In the genomic region with DNA sequence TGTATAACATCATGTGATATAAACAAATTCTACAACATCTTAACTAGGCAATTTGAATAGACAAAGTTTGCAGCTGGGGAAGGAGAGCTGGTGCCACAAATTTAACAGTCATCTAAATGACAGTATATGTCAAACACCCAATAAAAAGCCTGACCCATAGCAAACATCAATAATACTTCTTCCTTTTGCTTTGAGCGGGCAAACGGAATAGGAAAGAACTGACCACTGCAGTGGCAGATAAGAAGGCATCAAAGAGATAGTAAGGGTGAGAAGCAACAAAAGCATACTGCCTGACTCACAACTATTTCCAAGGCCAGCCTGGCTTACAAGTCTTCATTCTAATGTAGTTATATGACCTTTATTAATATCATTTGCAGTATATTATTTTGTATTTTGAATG, we compare ENCODE assay signal across 1 cellular context.
A peak's percentile ranks its signal among the peaks of the same experiment; 100 is the strongest.
TF ChIP-seq lines count a peak whose summit lies in the region.

No MANE protein-coding gene starts in this region.

TF ChIP-seq in K562, 482 proteins besides CTCF, POLR2A, EP300 and RAD21 (continued from another document and continues in another):
- TF ChIP-seq, protein P1, sequence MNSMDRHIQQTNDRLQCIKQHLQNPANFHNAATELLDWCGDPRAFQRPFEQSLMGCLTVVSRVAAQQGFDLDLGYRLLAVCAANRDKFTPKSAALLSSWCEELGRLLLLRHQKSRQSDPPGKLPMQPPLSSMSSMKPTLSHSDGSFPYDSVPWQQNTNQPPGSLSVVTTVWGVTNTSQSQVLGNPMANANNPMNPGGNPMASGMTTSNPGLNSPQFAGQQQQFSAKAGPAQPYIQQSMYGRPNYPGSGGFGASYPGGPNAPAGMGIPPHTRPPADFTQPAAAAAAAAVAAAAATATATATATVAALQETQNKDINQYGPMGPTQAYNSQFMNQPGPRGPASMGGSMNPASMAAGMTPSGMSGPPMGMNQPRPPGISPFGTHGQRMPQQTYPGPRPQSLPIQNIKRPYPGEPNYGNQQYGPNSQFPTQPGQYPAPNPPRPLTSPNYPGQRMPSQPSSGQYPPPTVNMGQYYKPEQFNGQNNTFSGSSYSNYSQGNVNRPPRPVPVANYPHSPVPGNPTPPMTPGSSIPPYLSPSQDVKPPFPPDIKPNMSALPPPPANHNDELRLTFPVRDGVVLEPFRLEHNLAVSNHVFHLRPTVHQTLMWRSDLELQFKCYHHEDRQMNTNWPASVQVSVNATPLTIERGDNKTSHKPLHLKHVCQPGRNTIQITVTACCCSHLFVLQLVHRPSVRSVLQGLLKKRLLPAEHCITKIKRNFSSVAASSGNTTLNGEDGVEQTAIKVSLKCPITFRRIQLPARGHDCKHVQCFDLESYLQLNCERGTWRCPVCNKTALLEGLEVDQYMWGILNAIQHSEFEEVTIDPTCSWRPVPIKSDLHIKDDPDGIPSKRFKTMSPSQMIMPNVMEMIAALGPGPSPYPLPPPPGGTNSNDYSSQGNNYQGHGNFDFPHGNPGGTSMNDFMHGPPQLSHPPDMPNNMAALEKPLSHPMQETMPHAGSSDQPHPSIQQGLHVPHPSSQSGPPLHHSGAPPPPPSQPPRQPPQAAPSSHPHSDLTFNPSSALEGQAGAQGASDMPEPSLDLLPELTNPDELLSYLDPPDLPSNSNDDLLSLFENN (IDR thresholded peaks at IDR 0.05; ENCODE audit: low read depth in 2 of 2, low read length in 2 of 2), result 0 out of 4 replicates have a peak, but pooled peaks of 1 of the 2 experiments have one; percentile 29
- TF ChIP-seq, protein P2, sequence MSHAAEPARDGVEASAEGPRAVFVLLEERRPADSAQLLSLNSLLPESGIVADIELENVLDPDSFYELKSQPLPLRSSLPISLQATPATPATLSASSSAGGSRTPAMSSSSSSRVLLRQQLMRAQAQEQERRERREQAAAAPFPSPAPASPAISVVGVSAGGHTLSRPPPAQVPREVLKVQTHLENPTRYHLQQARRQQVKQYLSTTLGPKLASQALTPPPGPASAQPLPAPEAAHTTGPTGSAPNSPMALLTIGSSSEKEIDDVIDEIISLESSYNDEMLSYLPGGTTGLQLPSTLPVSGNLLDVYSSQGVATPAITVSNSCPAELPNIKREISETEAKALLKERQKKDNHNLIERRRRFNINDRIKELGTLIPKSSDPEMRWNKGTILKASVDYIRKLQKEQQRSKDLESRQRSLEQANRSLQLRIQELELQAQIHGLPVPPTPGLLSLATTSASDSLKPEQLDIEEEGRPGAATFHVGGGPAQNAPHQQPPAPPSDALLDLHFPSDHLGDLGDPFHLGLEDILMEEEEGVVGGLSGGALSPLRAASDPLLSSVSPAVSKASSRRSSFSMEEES (CRISPR knock-in tag; IDR thresholded peaks at IDR 0.05), result 0 out of 2 replicates have a peak, but pooled peaks have one; percentile 13
- TF ChIP-seq STAT5B (CRISPR knock-in tag; IDR thresholded peaks at IDR 0.05) (no peak), ZNF431 (CRISPR knock-in tag; IDR thresholded peaks at IDR 0.05) (0 out of 2 replicates have a peak, but pooled peaks have one; percentile 24), MYBL2 (IDR thresholded peaks at IDR 0.05; ENCODE audit: low read depth) (no peak), MYBL2 (CRISPR knock-in tag; IDR thresholded peaks at IDR 0.05; ENCODE audit: borderline replicate concordance) (no peak), ZNF583 (CRISPR knock-in tag; IDR thresholded peaks at IDR 0.05) (no peak), BRCA1 (IDR thresholded peaks at IDR 0.05) (no peak), BRCA1 (CRISPR knock-in tag; IDR thresholded peaks at IDR 0.05) (no peak), TRIM24 (IDR thresholded peaks at IDR 0.05) (peak; percentile 24 to 28; a peak in 2 of 4 replicates), CXXC5 (CRISPR knock-in tag; IDR thresholded peaks at IDR 0.05) (0 out of 2 replicates have a peak, but pooled peaks have one; percentile 13), EP400 (IDR thresholded peaks at IDR 0.05) (peak; percentile 26; the same call in 1 of the 2 replicates), CBFA2T3 (IDR thresholded peaks at IDR 0.05) (peak; percentile 78), CBFA2T2 (conservative IDR thresholded peaks at IDR 0.05) (peak; percentile 50; the same call in 1 of the 2 replicates), ARNT (IDR thresholded peaks at IDR 0.05) (no peak; a peak in 1 of 4 replicates), BACH1 (tag; IDR thresholded peaks at IDR 0.05) (no peak), SOX6 (IDR thresholded peaks at IDR 0.05) (peak; percentile 60), SMARCE1 (IDR thresholded peaks at IDR 0.05) (peak; percentile 59; the same call in 1 of the 2 replicates), ETV6 (IDR thresholded peaks at IDR 0.05; ENCODE audit: borderline replicate concordance in 1 of 2, low read depth in 2 of 2, low read length in 1 of 2) (peak in 1 of 2 experiments; percentile 41; a peak in 1 of 4 replicates), ETV6 (CRISPR knock-in tag; IDR thresholded peaks at IDR 0.05; ENCODE audit: borderline replicate concordance) (no peak), RUNX1 (IDR thresholded peaks at IDR 0.05; ENCODE audit: low read depth) (no peak), ZBTB8A (IDR thresholded peaks at IDR 0.05; ENCODE audit: partially characterized antibody) (no peak), ZNF197 (CRISPR knock-in tag; IDR thresholded peaks at IDR 0.05; ENCODE audit: low read depth) (no peak), FOXM1 (IDR thresholded peaks at IDR 0.05; ENCODE audit: low read depth) (peak; percentile 50; the same call in 1 of the 2 replicates), FOXM1 (CRISPR knock-in tag; IDR thresholded peaks at IDR 0.05; ENCODE audit: low read depth) (no peak), HDAC8 (tag; IDR thresholded peaks at IDR 0.05) (no peak), SREBF1 (IDR thresholded peaks at IDR 0.05; ENCODE audit: borderline replicate concordance, low read depth, low read length) (no peak), DNMT1 (IDR thresholded peaks at IDR 0.05) (no peak), TAL1 (IDR thresholded peaks at IDR 0.05) (peak; percentile 51), TFAM (CRISPR knock-in tag; conservative IDR thresholded peaks at IDR 0.05) (no peak), SMARCA4 (IDR thresholded peaks at IDR 0.05) (peak; percentile 82)
- TF ChIP-seq, protein P3, sequence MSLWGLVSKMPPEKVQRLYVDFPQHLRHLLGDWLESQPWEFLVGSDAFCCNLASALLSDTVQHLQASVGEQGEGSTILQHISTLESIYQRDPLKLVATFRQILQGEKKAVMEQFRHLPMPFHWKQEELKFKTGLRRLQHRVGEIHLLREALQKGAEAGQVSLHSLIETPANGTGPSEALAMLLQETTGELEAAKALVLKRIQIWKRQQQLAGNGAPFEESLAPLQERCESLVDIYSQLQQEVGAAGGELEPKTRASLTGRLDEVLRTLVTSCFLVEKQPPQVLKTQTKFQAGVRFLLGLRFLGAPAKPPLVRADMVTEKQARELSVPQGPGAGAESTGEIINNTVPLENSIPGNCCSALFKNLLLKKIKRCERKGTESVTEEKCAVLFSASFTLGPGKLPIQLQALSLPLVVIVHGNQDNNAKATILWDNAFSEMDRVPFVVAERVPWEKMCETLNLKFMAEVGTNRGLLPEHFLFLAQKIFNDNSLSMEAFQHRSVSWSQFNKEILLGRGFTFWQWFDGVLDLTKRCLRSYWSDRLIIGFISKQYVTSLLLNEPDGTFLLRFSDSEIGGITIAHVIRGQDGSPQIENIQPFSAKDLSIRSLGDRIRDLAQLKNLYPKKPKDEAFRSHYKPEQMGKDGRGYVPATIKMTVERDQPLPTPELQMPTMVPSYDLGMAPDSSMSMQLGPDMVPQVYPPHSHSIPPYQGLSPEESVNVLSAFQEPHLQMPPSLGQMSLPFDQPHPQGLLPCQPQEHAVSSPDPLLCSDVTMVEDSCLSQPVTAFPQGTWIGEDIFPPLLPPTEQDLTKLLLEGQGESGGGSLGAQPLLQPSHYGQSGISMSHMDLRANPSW (CRISPR knock-in tag; IDR thresholded peaks at IDR 0.05), result no peak
- TF ChIP-seq, protein P4, sequence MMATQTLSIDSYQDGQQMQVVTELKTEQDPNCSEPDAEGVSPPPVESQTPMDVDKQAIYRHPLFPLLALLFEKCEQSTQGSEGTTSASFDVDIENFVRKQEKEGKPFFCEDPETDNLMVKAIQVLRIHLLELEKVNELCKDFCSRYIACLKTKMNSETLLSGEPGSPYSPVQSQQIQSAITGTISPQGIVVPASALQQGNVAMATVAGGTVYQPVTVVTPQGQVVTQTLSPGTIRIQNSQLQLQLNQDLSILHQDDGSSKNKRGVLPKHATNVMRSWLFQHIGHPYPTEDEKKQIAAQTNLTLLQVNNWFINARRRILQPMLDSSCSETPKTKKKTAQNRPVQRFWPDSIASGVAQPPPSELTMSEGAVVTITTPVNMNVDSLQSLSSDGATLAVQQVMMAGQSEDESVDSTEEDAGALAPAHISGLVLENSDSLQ (IDR thresholded peaks at IDR 0.05), result peak; percentile 34; the same call in 1 of the 2 replicates
- TF ChIP-seq, protein P5, sequence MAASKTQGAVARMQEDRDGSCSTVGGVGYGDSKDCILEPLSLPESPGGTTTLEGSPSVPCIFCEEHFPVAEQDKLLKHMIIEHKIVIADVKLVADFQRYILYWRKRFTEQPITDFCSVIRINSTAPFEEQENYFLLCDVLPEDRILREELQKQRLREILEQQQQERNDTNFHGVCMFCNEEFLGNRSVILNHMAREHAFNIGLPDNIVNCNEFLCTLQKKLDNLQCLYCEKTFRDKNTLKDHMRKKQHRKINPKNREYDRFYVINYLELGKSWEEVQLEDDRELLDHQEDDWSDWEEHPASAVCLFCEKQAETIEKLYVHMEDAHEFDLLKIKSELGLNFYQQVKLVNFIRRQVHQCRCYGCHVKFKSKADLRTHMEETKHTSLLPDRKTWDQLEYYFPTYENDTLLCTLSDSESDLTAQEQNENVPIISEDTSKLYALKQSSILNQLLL (CRISPR knock-in tag; IDR thresholded peaks at IDR 0.05; ENCODE audit: borderline replicate concordance), result no peak
- TF ChIP-seq, protein P6, sequence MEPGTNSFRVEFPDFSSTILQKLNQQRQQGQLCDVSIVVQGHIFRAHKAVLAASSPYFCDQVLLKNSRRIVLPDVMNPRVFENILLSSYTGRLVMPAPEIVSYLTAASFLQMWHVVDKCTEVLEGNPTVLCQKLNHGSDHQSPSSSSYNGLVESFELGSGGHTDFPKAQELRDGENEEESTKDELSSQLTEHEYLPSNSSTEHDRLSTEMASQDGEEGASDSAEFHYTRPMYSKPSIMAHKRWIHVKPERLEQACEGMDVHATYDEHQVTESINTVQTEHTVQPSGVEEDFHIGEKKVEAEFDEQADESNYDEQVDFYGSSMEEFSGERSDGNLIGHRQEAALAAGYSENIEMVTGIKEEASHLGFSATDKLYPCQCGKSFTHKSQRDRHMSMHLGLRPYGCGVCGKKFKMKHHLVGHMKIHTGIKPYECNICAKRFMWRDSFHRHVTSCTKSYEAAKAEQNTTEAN (CRISPR knock-in tag; IDR thresholded peaks at IDR 0.05), result no peak
- TF ChIP-seq, protein P7, sequence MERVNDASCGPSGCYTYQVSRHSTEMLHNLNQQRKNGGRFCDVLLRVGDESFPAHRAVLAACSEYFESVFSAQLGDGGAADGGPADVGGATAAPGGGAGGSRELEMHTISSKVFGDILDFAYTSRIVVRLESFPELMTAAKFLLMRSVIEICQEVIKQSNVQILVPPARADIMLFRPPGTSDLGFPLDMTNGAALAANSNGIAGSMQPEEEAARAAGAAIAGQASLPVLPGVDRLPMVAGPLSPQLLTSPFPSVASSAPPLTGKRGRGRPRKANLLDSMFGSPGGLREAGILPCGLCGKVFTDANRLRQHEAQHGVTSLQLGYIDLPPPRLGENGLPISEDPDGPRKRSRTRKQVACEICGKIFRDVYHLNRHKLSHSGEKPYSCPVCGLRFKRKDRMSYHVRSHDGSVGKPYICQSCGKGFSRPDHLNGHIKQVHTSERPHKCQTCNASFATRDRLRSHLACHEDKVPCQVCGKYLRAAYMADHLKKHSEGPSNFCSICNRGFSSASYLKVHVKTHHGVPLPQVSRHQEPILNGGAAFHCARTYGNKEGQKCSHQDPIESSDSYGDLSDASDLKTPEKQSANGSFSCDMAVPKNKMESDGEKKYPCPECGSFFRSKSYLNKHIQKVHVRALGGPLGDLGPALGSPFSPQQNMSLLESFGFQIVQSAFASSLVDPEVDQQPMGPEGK (CRISPR knock-in tag; IDR thresholded peaks at IDR 0.05; ENCODE audit: borderline replicate concordance), result no peak
- TF ChIP-seq, protein P8, sequence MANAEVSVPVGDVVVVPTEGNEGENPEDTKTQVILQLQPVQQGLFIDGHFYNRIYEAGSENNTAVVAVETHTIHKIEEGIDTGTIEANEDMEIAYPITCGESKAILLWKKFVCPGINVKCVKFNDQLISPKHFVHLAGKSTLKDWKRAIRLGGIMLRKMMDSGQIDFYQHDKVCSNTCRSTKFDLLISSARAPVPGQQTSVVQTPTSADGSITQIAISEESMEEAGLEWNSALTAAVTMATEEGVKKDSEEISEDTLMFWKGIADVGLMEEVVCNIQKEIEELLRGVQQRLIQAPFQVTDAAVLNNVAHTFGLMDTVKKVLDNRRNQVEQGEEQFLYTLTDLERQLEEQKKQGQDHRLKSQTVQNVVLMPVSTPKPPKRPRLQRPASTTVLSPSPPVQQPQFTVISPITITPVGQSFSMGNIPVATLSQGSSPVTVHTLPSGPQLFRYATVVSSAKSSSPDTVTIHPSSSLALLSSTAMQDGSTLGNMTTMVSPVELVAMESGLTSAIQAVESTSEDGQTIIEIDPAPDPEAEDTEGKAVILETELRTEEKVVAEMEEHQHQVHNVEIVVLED (CRISPR knock-in tag; IDR thresholded peaks at IDR 0.05), result no peak
- TF ChIP-seq, protein P9, sequence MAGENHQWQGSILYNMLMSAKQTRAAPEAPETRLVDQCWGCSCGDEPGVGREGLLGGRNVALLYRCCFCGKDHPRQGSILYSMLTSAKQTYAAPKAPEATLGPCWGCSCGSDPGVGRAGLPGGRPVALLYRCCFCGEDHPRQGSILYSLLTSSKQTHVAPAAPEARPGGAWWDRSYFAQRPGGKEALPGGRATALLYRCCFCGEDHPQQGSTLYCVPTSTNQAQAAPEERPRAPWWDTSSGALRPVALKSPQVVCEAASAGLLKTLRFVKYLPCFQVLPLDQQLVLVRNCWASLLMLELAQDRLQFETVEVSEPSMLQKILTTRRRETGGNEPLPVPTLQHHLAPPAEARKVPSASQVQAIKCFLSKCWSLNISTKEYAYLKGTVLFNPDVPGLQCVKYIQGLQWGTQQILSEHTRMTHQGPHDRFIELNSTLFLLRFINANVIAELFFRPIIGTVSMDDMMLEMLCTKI (IDR thresholded peaks at IDR 0.05; ENCODE audit: partially characterized antibody), result no peak
- TF ChIP-seq, protein P10, sequence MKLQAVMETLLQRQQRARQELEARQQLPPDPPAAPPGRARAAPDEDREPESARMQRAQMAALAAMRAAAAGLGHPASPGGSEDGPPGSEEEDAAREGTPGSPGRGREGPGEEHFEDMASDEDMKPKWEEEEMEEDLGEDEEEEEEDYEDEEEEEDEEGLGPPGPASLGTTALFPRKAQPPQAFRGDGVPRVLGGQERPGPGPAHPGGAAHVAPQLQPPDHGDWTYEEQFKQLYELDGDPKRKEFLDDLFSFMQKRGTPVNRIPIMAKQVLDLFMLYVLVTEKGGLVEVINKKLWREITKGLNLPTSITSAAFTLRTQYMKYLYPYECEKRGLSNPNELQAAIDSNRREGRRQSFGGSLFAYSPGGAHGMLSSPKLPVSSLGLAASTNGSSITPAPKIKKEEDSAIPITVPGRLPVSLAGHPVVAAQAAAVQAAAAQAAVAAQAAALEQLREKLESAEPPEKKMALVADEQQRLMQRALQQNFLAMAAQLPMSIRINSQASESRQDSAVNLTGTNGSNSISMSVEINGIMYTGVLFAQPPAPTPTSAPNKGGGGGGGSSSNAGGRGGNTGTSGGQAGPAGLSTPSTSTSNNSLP (IDR thresholded peaks at IDR 0.05; ENCODE audit: borderline replicate concordance, low read depth, low read length), result peak; percentile 89; the same call in 1 of the 2 replicates
